Comparison of ENCODE assay signal across 17 cellular contexts in the genomic region with DNA sequence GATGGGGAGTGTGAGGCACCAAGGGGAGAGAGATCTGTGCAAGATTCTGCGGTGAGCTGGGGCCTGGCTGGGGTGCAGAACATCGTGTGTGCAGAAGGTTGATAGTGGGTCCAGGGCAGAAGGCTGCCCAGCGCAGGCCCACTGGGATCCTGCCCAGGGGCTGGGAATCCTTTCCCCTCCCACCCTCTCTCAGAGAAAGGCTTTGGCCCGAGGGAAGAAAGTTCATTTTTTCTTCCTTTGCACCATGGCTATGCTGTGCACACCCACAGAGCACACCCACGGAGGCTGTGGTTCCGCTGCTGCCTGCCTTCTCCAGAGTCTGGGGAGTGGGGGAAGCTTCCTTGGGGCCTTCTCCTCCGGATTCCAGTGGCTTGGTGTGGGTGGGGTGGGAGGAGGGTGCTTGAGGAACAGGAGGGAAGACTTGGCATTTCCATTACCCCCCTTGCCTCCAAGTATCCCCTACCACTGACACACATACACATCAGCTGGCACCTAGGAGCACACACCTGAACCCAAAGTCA. TPM values are rescaled to one million over a fixed set of nuclear protein-coding genes. Genes with fewer than 3 reads are reported as not detected.
A peak's percentile ranks its signal among the peaks of the same experiment; 100 is the strongest.
DNase-seq lines count a peak whose midpoint lies in the region; ATAC-seq and TF ChIP-seq lines count a peak whose summit lies in the region.
"Had no signal": no experiment of that assay in that cellular context is flagged by ENCODE, and none has a peak within 500 bp of the region (broad histone marks: within the 10 kb centered on the region; RNA-seq: fewer than 3 reads in every experiment).

No MANE protein-coding gene starts in this region.

- DNase-seq in PC-9: no peak
- no peak for DNase-seq in body of pancreas
- no peak for DNase-seq in smooth muscle cell (lab: John Stamatoyannopoulos, UW; ENCODE audit: unreplicated experiment)
- no peak for DNase-seq in KG1 (lab: John Stamatoyannopoulos, UW)
- no peak for DNase-seq in activated CD8-positive, alpha-beta memory T cell treated with anti-CD3 and anti-CD28 coated beads, Interleukin-2, amount 50 U/mL, for 48 hours
- no peak for DNase-seq in GOT3 (lab: John Stamatoyannopoulos, UW)
- DNase-seq in SKM-1 (lab: John Stamatoyannopoulos, UW; ENCODE audit: unreplicated experiment): no peak
- DNase-seq: Caco-2, DMS53, MM.1S, NCI-H187 treated with DMSO at 0.1 percent for 48 hours, NCI-H446 treated with DMSO at 0.1 percent for 48 hours, NCI-H748 treated with DMSO at 0.1 percent for 48 hours, SIG-M5 had no signal

- intact Hi-C loops in PC-9 (cut with micrococcal nuclease; ENCODE audit: unreplicated experiment): loop anchor here (2.0 kb wide), 1 partner anchor 19 kb away; no protein-coding TSS in a partner anchor
- intact Hi-C loops in body of pancreas (cut with DNase I): no loop called here

- no peak for TF ChIP-seq POLR2A in body of pancreas (IDR thresholded peaks at IDR 0.05)

- no peak for ATAC-seq in body of pancreas
- ATAC-seq: A549 had no signal

- H3K4me2 ChIP-seq in PC-9 (peak overlapping the region; percentile 81), smooth muscle cell (peak overlapping the region; percentile 36)
- H3K4me2 ChIP-seq: A549, KMS-11 had no signal

- H3K27ac ChIP-seq in 22Rv1: peak overlapping the region; percentile 94; the same call in 1 of the 2 replicates
- 0 out of 2 replicates have a peak overlapping the region, but pooled peaks have one; percentile 82 for H3K27ac ChIP-seq in PC-9
- peak overlapping the region; percentile 74 to 97 (median 88) for H3K27ac ChIP-seq in body of pancreas
- no peak overlapping the region for H3K27ac ChIP-seq in smooth muscle cell (ENCODE audit: low read depth)
- H3K27ac ChIP-seq: A549, KMS-11 had no signal

- H3K9me3 ChIP-seq in PC-9 (ENCODE audit: insufficient read depth, low read depth) (no peaks in the 10 kb centered on the region), body of pancreas (no peaks in the 10 kb centered on the region), smooth muscle cell (replicated peaks; ENCODE audit: low read depth) (no peaks in the 10 kb centered on the region)
- H3K9me3 ChIP-seq: A549, Caco-2 had no signal

- H3K4me1 ChIP-seq in PC-9 (replicated peaks; ENCODE audit: insufficient read depth): peaks cover 100% of the 10 kb centered on the region
- peaks cover 99% of the 10 kb centered on the region for H3K4me1 ChIP-seq in body of pancreas
- H3K4me1 ChIP-seq in smooth muscle cell (ENCODE audit: low read depth): no peaks in the 10 kb centered on the region

- H3K27me3 ChIP-seq in PC-9 (ENCODE audit: insufficient read depth, low read depth): no peaks in the 10 kb centered on the region
- no peaks in the 10 kb centered on the region for H3K27me3 ChIP-seq in body of pancreas
- peaks cover 8% of the 10 kb centered on the region for H3K27me3 ChIP-seq in smooth muscle cell (ENCODE audit: low read depth)

- no peak for TF ChIP-seq CTCF in 22Rv1 (IDR thresholded peaks at IDR 0.05)
- TF ChIP-seq CTCF in PC-9 (conservative IDR thresholded peaks at IDR 0.05): no peak
- TF ChIP-seq CTCF in body of pancreas (IDR thresholded peaks at IDR 0.05): no peak
- no peak for TF ChIP-seq CTCF in smooth muscle cell (IDR thresholded peaks at IDR 0.05; ENCODE audit: borderline replicate concordance, insufficient read depth, poor library complexity, severe bottlenecking)

- H3F3A ChIP-seq in PC-9 (ENCODE audit: insufficient read depth, low read depth): peaks cover 26% of the 10 kb centered on the region
- no peaks in the 10 kb centered on the region for H3F3A ChIP-seq in smooth muscle cell (ENCODE audit: low read depth)

- no TSS peak for BruUV-seq in PC-9 (replicated peaks; lab: Mats Ljungman, UMichigan)

- H3K36me3 ChIP-seq in PC-9 (ENCODE audit: low read depth) (no peaks in the 10 kb centered on the region), body of pancreas (replicated peaks in 1 of 2; ENCODE audit: insufficient read depth in 1 of 2, low read depth in 2 of 2) (no peaks in the 10 kb centered on the region), smooth muscle cell (ENCODE audit: low read depth) (no peaks in the 10 kb centered on the region)

- H3K4me3 ChIP-seq in PC-9 (no peak overlapping the region), body of pancreas (no peak overlapping the region), smooth muscle cell (no peak overlapping the region)
- H3K4me3 ChIP-seq: A549 had no signal

- CTCF ChIA-PET in PC-9 (lab: Charles Lee): interaction anchor here (1.1 kb wide), 1 partner anchor 18 kb away, joined by 13 read pairs; no protein-coding TSS in a partner anchor

- H4K20me1 ChIP-seq in PC-9 (ENCODE audit: insufficient read depth): no peaks in the 10 kb centered on the region
- no peaks in the 10 kb centered on the region for H4K20me1 ChIP-seq in smooth muscle cell (ENCODE audit: low read depth)

- no peak overlapping the region for H2AFZ ChIP-seq in PC-9
- H2AFZ ChIP-seq in smooth muscle cell (ENCODE audit: low read depth): no peak overlapping the region

- H3K9ac ChIP-seq in smooth muscle cell (ENCODE audit: low read depth): no peak overlapping the region
- H3K9ac ChIP-seq: KMS-11 had no signal

- H3K9me2 ChIP-seq in PC-9 (ENCODE audit: insufficient read depth): no peaks in the 10 kb centered on the region

- H3K79me2 ChIP-seq in PC-9 (ENCODE audit: low read depth) (no peaks in the 10 kb centered on the region), smooth muscle cell (ENCODE audit: low read depth) (no peaks in the 10 kb centered on the region)

- POLR2A ChIA-PET in PC-9 (lab: Charles Lee; ENCODE audit: unreplicated experiment): interaction anchor here (0.5 kb wide), 1 partner anchor 9 kb away, joined by 4 read pairs; no protein-coding TSS in a partner anchor

- WGBS in body of pancreas, 2 donors: 60 to 78% methylated on average over 6 to 7 of the region's 7 CpGs
- 62% methylated on average over 7 of the region's 7 CpGs for WGBS in smooth muscle cell (ENCODE audit: low lambda C conversion rate)

RNA-seq across cellular contexts. Expression of gene PRKCD, which starts 7.0 kb away (rescaled TPM):
- 30.1 and 34.3 TPM in 2 replicates for total RNA-seq in PC-9 (2021)
- total RNA-seq in body of pancreas: 10 to 100 TPM; 15.5 to 16.9 TPM
- 6.1 and 6.5 TPM in 2 replicates for total RNA-seq in smooth muscle cell
- polyA plus RNA-seq in smooth muscle cell: 21.3 and 22.5 TPM in 2 replicates

RNA-seq across cellular contexts. Expression of gene RFT1, which starts 23.7 kb away (rescaled TPM):
- 30.8 and 31.0 TPM in 2 replicates for total RNA-seq in PC-9 (2021)
- total RNA-seq in body of pancreas: 10 to 100 TPM; 10.6 to 19.8 TPM
- 13.3 and 16.4 TPM in 2 replicates for total RNA-seq in smooth muscle cell
- polyA plus RNA-seq in smooth muscle cell: 25.7 and 30.1 TPM in 2 replicates
